ENCODE assay signal across 1 cellular context in the genomic region with DNA sequence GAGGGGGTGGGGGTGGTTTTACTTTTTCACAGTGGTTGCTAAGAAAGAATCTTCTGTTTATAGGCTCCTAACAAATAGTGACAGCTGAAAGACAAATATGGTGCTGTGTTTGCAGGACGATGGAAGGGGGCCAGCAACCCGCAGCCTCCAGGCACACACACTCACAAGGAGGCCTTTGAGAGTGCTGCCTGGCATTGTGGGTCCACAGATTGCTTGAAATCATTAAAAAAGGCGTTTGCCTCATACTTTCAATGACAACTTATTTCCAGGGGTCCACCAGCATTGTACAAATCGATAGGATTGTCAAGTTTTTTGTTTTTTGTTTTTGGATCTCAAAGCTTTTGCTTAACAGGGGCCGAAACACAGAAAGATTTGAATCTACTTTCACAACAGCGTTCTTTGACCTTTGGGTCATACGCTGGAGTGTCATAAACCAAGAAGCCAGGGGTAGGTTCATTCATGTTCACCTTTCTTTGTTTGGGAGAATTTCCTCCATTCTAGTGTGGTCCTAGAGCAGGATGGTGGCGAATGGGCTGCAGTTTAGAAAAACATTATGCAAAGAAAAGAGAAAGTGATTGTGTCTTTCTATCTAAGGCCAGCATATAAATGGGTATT.
A peak's percentile ranks its signal among the peaks of the same experiment; 100 is the strongest.
TF ChIP-seq lines count a peak whose summit lies in the region.

No MANE protein-coding gene starts in this region.

TF ChIP-seq in HepG2, 621 proteins besides CTCF, POLR2A, EP300 and RAD21 (continued from another document and continues in another):
- TF ChIP-seq, protein P1, sequence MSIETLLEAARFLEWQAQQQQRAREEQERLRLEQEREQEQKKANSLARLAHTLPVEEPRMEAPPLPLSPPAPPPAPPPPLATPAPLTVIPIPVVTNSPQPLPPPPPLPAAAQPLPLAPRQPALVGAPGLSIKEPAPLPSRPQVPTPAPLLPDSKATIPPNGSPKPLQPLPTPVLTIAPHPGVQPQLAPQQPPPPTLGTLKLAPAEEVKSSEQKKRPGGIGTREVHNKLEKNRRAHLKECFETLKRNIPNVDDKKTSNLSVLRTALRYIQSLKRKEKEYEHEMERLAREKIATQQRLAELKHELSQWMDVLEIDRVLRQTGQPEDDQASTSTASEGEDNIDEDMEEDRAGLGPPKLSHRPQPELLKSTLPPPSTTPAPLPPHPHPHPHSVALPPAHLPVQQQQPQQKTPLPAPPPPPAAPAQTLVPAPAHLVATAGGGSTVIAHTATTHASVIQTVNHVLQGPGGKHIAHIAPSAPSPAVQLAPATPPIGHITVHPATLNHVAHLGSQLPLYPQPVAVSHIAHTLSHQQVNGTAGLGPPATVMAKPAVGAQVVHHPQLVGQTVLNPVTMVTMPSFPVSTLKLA (IDR thresholded peaks at IDR 0.05) = no peak
- TF ChIP-seq AGO2 (optimal IDR thresholded peaks at IDR 0.05; ENCODE audit: low read depth, low read length) (no peak), MBNL3 (CRISPR knock-in tag; conservative IDR thresholded peaks at IDR 0.05) (no peak), SALL1 (CRISPR knock-in tag; IDR thresholded peaks at IDR 0.05) (peak; percentile 46), ZBTB20 (CRISPR knock-in tag; IDR thresholded peaks at IDR 0.05; ENCODE audit: borderline replicate concordance, low read depth) (no peak), FOXA1 (IDR thresholded peaks at IDR 0.05) (no peak), FOXA1 (CRISPR knock-in tag; IDR thresholded peaks at IDR 0.05) (peak; percentile 64), KDM5B (CRISPR knock-in tag; IDR thresholded peaks at IDR 0.05; ENCODE audit: borderline replicate concordance) (no peak), KDM3A (CRISPR knock-in tag; IDR thresholded peaks at IDR 0.05; ENCODE audit: low read depth) (no peak), ZBTB7A (CRISPR knock-in tag; IDR thresholded peaks at IDR 0.05) (no peak), ZNF777 (CRISPR knock-in tag; IDR thresholded peaks at IDR 0.05) (no peak), RFXAP (CRISPR knock-in tag; IDR thresholded peaks at IDR 0.05; ENCODE audit: borderline replicate concordance) (no peak), ZNF556 (CRISPR knock-in tag; IDR thresholded peaks at IDR 0.05; ENCODE audit: borderline replicate concordance) (no peak), ZNF34 (CRISPR knock-in tag; IDR thresholded peaks at IDR 0.05; ENCODE audit: borderline replicate concordance) (no peak), ZNF660 (CRISPR knock-in tag; IDR thresholded peaks at IDR 0.05; ENCODE audit: borderline replicate concordance, low read depth) (no peak), SAFB2 (CRISPR knock-in tag; IDR thresholded peaks at IDR 0.05; ENCODE audit: borderline replicate concordance, low read depth) (no peak), YEATS2 (CRISPR knock-in tag; IDR thresholded peaks at IDR 0.05; ENCODE audit: borderline replicate concordance) (no peak), NKX3-1 (CRISPR knock-in tag; IDR thresholded peaks at IDR 0.05) (no peak), TSC22D2 (CRISPR knock-in tag; IDR thresholded peaks at IDR 0.05; ENCODE audit: borderline replicate concordance) (no peak), ZNF543 (CRISPR knock-in tag; IDR thresholded peaks at IDR 0.05) (no peak)
- TF ChIP-seq, protein P2, sequence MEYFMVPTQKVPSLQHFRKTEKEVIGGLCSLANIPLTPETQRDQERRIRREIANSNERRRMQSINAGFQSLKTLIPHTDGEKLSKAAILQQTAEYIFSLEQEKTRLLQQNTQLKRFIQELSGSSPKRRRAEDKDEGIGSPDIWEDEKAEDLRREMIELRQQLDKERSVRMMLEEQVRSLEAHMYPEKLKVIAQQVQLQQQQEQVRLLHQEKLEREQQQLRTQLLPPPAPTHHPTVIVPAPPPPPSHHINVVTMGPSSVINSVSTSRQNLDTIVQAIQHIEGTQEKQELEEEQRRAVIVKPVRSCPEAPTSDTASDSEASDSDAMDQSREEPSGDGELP (IDR thresholded peaks at IDR 0.05; ENCODE audit: borderline replicate concordance, low read depth) = no peak
- TF ChIP-seq, protein P3, sequence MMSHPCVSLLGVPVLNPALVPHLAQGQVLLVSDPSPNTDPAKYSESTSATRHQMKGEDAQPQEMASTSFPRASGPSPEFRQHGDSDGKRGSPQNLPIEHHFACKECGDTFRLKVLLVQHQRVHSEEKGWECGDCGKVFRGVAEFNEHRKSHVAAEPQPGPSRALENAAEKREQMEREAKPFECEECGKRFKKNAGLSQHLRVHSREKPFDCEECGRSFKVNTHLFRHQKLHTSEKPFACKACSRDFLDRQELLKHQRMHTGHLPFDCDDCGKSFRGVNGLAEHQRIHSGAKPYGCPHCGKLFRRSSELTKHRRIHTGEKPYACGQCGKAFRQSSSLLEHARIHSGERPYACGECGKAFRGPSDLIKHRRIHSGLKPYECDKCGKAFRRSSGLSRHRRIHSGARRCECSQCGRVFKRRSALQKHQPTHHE (CRISPR knock-in tag; IDR thresholded peaks at IDR 0.05; ENCODE audit: borderline replicate concordance) = no peak
- TF ChIP-seq, protein P4, sequence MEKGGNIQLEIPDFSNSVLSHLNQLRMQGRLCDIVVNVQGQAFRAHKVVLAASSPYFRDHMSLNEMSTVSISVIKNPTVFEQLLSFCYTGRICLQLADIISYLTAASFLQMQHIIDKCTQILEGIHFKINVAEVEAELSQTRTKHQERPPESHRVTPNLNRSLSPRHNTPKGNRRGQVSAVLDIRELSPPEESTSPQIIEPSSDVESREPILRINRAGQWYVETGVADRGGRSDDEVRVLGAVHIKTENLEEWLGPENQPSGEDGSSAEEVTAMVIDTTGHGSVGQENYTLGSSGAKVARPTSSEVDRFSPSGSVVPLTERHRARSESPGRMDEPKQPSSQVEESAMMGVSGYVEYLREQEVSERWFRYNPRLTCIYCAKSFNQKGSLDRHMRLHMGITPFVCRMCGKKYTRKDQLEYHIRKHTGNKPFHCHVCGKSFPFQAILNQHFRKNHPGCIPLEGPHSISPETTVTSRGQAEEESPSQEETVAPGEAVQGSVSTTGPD (CRISPR knock-in tag; IDR thresholded peaks at IDR 0.05) = no peak
- TF ChIP-seq, protein P5, sequence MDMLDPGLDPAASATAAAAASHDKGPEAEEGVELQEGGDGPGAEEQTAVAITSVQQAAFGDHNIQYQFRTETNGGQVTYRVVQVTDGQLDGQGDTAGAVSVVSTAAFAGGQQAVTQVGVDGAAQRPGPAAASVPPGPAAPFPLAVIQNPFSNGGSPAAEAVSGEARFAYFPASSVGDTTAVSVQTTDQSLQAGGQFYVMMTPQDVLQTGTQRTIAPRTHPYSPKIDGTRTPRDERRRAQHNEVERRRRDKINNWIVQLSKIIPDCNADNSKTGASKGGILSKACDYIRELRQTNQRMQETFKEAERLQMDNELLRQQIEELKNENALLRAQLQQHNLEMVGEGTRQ (IDR thresholded peaks at IDR 0.05; ENCODE audit: low read depth, low read length) = no peak
- TF ChIP-seq, protein P5 (CRISPR knock-in tag; IDR thresholded peaks at IDR 0.05; ENCODE audit: borderline replicate concordance) = no peak
- TF ChIP-seq, protein P6, sequence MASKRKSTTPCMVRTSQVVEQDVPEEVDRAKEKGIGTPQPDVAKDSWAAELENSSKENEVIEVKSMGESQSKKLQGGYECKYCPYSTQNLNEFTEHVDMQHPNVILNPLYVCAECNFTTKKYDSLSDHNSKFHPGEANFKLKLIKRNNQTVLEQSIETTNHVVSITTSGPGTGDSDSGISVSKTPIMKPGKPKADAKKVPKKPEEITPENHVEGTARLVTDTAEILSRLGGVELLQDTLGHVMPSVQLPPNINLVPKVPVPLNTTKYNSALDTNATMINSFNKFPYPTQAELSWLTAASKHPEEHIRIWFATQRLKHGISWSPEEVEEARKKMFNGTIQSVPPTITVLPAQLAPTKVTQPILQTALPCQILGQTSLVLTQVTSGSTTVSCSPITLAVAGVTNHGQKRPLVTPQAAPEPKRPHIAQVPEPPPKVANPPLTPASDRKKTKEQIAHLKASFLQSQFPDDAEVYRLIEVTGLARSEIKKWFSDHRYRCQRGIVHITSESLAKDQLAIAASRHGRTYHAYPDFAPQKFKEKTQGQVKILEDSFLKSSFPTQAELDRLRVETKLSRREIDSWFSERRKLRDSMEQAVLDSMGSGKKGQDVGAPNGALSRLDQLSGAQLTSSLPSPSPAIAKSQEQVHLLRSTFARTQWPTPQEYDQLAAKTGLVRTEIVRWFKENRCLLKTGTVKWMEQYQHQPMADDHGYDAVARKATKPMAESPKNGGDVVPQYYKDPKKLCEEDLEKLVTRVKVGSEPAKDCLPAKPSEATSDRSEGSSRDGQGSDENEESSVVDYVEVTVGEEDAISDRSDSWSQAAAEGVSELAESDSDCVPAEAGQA (IDR thresholded peaks at IDR 0.05; ENCODE audit: low read depth) = no peak
- TF ChIP-seq, protein P6 (CRISPR knock-in tag; IDR thresholded peaks at IDR 0.05; ENCODE audit: borderline replicate concordance) = no peak
- TF ChIP-seq, protein P7, sequence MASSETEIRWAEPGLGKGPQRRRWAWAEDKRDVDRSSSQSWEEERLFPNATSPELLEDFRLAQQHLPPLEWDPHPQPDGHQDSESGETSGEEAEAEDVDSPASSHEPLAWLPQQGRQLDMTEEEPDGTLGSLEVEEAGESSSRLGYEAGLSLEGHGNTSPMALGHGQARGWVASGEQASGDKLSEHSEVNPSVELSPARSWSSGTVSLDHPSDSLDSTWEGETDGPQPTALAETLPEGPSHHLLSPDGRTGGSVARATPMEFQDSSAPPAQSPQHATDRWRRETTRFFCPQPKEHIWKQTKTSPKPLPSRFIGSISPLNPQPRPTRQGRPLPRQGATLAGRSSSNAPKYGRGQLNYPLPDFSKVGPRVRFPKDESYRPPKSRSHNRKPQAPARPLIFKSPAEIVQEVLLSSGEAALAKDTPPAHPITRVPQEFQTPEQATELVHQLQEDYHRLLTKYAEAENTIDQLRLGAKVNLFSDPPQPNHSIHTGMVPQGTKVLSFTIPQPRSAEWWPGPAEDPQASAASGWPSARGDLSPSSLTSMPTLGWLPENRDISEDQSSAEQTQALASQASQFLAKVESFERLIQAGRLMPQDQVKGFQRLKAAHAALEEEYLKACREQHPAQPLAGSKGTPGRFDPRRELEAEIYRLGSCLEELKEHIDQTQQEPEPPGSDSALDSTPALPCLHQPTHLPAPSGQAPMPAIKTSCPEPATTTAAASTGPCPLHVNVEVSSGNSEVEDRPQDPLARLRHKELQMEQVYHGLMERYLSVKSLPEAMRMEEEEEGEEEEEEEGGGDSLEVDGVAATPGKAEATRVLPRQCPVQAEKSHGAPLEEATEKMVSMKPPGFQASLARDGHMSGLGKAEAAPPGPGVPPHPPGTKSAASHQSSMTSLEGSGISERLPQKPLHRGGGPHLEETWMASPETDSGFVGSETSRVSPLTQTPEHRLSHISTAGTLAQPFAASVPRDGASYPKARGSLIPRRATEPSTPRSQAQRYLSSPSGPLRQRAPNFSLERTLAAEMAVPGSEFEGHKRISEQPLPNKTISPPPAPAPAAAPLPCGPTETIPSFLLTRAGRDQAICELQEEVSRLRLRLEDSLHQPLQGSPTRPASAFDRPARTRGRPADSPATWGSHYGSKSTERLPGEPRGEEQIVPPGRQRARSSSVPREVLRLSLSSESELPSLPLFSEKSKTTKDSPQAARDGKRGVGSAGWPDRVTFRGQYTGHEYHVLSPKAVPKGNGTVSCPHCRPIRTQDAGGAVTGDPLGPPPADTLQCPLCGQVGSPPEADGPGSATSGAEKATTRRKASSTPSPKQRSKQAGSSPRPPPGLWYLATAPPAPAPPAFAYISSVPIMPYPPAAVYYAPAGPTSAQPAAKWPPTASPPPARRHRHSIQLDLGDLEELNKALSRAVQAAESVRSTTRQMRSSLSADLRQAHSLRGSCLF (CRISPR knock-in tag; IDR thresholded peaks at IDR 0.05; ENCODE audit: borderline replicate concordance) = no peak
- TF ChIP-seq, protein P8, sequence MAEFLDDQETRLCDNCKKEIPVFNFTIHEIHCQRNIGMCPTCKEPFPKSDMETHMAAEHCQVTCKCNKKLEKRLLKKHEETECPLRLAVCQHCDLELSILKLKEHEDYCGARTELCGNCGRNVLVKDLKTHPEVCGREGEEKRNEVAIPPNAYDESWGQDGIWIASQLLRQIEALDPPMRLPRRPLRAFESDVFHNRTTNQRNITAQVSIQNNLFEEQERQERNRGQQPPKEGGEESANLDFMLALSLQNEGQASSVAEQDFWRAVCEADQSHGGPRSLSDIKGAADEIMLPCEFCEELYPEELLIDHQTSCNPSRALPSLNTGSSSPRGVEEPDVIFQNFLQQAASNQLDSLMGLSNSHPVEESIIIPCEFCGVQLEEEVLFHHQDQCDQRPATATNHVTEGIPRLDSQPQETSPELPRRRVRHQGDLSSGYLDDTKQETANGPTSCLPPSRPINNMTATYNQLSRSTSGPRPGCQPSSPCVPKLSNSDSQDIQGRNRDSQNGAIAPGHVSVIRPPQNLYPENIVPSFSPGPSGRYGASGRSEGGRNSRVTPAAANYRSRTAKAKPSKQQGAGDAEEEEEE (CRISPR knock-in tag; IDR thresholded peaks at IDR 0.05; ENCODE audit: borderline replicate concordance) = no peak
